Comparison of ENCODE assay signal across 1 cellular context in the genomic region with DNA sequence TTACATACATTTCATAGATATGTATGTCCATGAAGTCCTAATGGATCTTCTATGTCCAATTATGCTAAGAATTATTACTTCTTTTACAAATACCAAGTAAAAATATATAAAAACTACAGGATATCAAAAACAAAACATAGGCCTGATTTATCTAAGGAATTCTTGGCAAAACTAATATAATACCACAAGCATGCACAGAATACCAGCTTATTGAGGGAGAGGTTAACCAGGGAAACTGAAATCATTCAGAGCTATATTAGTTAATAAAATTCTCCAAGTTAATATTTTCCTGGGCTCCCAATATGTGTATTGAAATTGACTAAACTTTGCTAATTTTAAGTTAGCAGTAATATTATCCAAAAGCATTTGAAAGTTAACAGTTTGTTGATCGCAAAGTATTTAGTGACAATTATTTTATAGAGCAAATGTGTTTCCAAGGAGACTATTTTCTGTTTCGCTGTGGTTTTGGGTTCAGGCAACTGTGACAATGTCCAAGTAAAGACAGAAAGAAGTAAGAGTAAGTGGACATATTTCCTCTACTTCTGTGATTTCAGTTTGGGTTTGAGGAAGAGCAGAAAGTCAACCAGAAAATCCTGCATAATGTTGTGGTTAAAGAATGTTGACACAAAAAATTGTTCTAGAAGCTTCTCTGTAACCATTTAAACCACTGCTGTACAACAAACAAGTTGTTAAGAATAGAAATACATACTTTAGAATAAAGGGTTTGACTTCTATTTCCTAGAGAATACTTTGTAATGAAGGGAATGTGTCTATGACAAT.
TF ChIP-seq lines count a peak whose summit lies in the region.

No MANE protein-coding gene starts in this region.

TF ChIP-seq in IMR-90, 13 proteins besides CTCF, POLR2A, EP300 and RAD21:
- TF ChIP-seq NFE2L2 (IDR thresholded peaks at IDR 0.05; ENCODE audit: low read depth, low read length) (no peak), MXI1 (IDR thresholded peaks at IDR 0.05; ENCODE audit: borderline replicate concordance, low read depth, low read length) (no peak), RFX5 (IDR thresholded peaks at IDR 0.05; ENCODE audit: low read depth, low read length) (no peak), BHLHE40 (IDR thresholded peaks at IDR 0.05; ENCODE audit: low read depth, low read length) (no peak), SMC3 (IDR thresholded peaks at IDR 0.05; ENCODE audit: low read depth, low read length) (no peak), FOS (IDR thresholded peaks at IDR 0.05; ENCODE audit: low read depth, low read length) (no peak), CHD1 (IDR thresholded peaks at IDR 0.05; ENCODE audit: low read depth, low read length) (no peak), RCOR1 (IDR thresholded peaks at IDR 0.05; ENCODE audit: insufficient replicate concordance, low read length) (no peak), CEBPB (IDR thresholded peaks at IDR 0.05; ENCODE audit: low read depth, low read length) (no peak), MAZ (IDR thresholded peaks at IDR 0.05; ENCODE audit: borderline replicate concordance, low read depth, low read length) (no peak), MAFK (IDR thresholded peaks at IDR 0.05; ENCODE audit: low read depth, low read length) (no peak)
- TF ChIP-seq, protein P1, sequence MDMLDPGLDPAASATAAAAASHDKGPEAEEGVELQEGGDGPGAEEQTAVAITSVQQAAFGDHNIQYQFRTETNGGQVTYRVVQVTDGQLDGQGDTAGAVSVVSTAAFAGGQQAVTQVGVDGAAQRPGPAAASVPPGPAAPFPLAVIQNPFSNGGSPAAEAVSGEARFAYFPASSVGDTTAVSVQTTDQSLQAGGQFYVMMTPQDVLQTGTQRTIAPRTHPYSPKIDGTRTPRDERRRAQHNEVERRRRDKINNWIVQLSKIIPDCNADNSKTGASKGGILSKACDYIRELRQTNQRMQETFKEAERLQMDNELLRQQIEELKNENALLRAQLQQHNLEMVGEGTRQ (IDR thresholded peaks at IDR 0.05; ENCODE audit: low read depth, low read length): no peak
